In genomic region chrX:107014927-107015326, GRCh38 we compare ENCODE assay signal across 28 cellular contexts. TPM values are rescaled to one million over a fixed set of nuclear protein-coding genes. Genes with fewer than 3 reads are reported as not detected.
DNase-seq lines count a peak whose midpoint lies in the region; ATAC-seq and TF ChIP-seq lines count a peak whose summit lies in the region.
"Had no signal": no experiment of that assay in that cellular context is flagged by ENCODE, and none has a peak within 500 bp of the region (broad histone marks: within the 10 kb centered on the region; RNA-seq: fewer than 3 reads in every experiment).

No MANE protein-coding gene starts in this region.

- no peak for TF ChIP-seq CTCF in fibroblast of pulmonary artery (IDR thresholded peaks at IDR 0.05; ENCODE audit: low read length, missing control alignments)

- DNase-seq in GM04503 (ENCODE audit: low read depth) (peak; percentile 37), NCI-H69 (lab: John Stamatoyannopoulos, UW) (peak; percentile 5), fibroblast of pulmonary artery (ENCODE audit: low read depth) (peak; percentile 6), renal cortical epithelial cell (ENCODE audit: low read depth) (peak; percentile 22), NCI-H446 (lab: John Stamatoyannopoulos, UW) (no peak), AML-193 (lab: John Stamatoyannopoulos, UW) (no peak)
- no peak for DNase-seq in activated CD4-positive, alpha-beta T cell treated with anti-CD3 and anti-CD28 coated beads for 1 hour
- DNase-seq: ACHN; activated CD4-positive, CD25-positive, alpha-beta regulatory T cell; activated effector memory CD4-positive, alpha-beta T cell treated with anti-CD3 and anti-CD28 coated beads, Interleukin-2, amount 50 U/mL, for 16 hours; activated naive CD8-positive, alpha-beta T cell treated with anti-CD3 and anti-CD28 coated beads for 36 hours; activated T-cell treated with anti-CD3 and anti-CD28 coated beads, Interleukin-2, amount 50 U/mL, for 24 hours; central memory CD4-positive, alpha-beta T cell; dermis blood vessel endothelial cell; esophagus squamous epithelium; H9; head of caudate nucleus; Kasumi-1; MV-4-11; naive B cell; NCI-H524 treated with DMSO at 0.1 percent for 48 hours; PC-9; sigmoid colon; SK-N-SH; stimulated activated CD4-positive, alpha-beta T cell treated with anti-CD3 and anti-CD28 coated beads, Interleukin-4, amount 100 ng/mL, for 4 hours; trophoblast cell had no signal

- ATAC-seq in HG03565 (IDR thresholded peaks at IDR 0.05; ENCODE audit: unreplicated experiment), result no peak

- no peak overlapping the region for H3K4me3 ChIP-seq in fibroblast of pulmonary artery (replicated peaks; ENCODE audit: low read depth, low read length)
- H3K4me3 ChIP-seq: BLaER1 treated with 17β-estradiol and CSF1 and Interleukin-3, amounts not matched to agents 10 nM and 100 nM; esophagus squamous epithelium; PC-9; sigmoid colon had no signal

RNA-seq across cellular contexts. Expression of gene MORC4, which starts 14.9 kb away (rescaled TPM):
- total RNA-seq in renal cortical epithelial cell, result 41.4 and 41.5 TPM in 2 replicates

Comparison
In these comparisons a context has a peak if more than half of its experiments do, and no peak if none do; other contexts are left out.
1. DNase-seq: peak in GM04503 (single experiment), NCI-H69 (single experiment), fibroblast of pulmonary artery (single experiment) and renal cortical epithelial cell (single experiment); none in activated CD4-positive, alpha-beta T cell treated with anti-CD3 and anti-CD28 coated beads for 1 hour (single experiment), NCI-H446 (0 of 2) and AML-193 (0 of 2).